Comparison of ENCODE assay signal across 8 cellular contexts in genomic region chr20:45470262-45470931, GRCh38.
DNase-seq lines count a peak whose midpoint lies in the region; ATAC-seq and TF ChIP-seq lines count a peak whose summit lies in the region.

No MANE protein-coding gene starts in this region.

- peaks cover 11% of the 10 kb centered on the region for H3K4me1 ChIP-seq in KMS-11 (ENCODE audit: low read depth, poor library complexity, severe bottlenecking)

- H3K79me2 ChIP-seq in KMS-11 (ENCODE audit: insufficient read depth, low read depth): no peaks in the 10 kb centered on the region

- H3K27ac Mint-ChIP-seq in activated naive CD8-positive, alpha-beta T cell treated with anti-CD3 and anti-CD28 coated beads, Interleukin-2, amount 50 U/mL, for 24 hours: no peak overlapping the region

- peaks cover 68% of the 10 kb centered on the region for H3K27me3 Mint-ChIP-seq in activated naive CD8-positive, alpha-beta T cell treated with anti-CD3 and anti-CD28 coated beads, Interleukin-2, amount 50 U/mL, for 24 hours

- no peaks in the 10 kb centered on the region for H3K36me3 Mint-ChIP-seq in activated naive CD8-positive, alpha-beta T cell treated with anti-CD3 and anti-CD28 coated beads, Interleukin-2, amount 50 U/mL, for 24 hours (ENCODE audit: low read depth)

- H3K27ac ChIP-seq in KMS-11: no peak overlapping the region

- DNase-seq in AG09309 (ENCODE audit: low read depth): no peak
- DNase-seq in activated naive CD8-positive, alpha-beta T cell treated with anti-CD3 and anti-CD28 coated beads, Interleukin-2, amount 50 U/mL, for 24 hours: peak; percentile 60
- no peak for DNase-seq in retinal pigment epithelial cell (ENCODE audit: low read depth)
- DNase-seq in NAMALWA (ENCODE audit: low spot score): no peak
- DNase-seq in T-helper 9 cell: no peak

- peak overlapping the region; percentile 69 for H3K9ac ChIP-seq in KMS-11

- peak overlapping the region; percentile 94 for H3K4me2 ChIP-seq in KMS-11

- no peaks in the 10 kb centered on the region for H3K36me3 ChIP-seq in KMS-11 (ENCODE audit: insufficient read depth)

- TF ChIP-seq CTCF in AG09309 (IDR thresholded peaks at IDR 0.05; ENCODE audit: control insufficient read depth, insufficient read depth, low read depth, low read length, missing control alignments) (no peak), KMS-11 (conservative IDR thresholded peaks at IDR 0.05; ENCODE audit: low read depth, low read length) (no peak), retinal pigment epithelial cell (conservative IDR thresholded peaks at IDR 0.05; ENCODE audit: low read depth, low read length) (no peak)

- H3K9me3 Mint-ChIP-seq in activated naive CD8-positive, alpha-beta T cell treated with anti-CD3 and anti-CD28 coated beads, Interleukin-2, amount 50 U/mL, for 24 hours: no peaks in the 10 kb centered on the region

- H3K4me3 ChIP-seq in AG09309 (ENCODE audit: control insufficient read depth, low read depth, low read length) (peak overlapping the region; percentile 29), KMS-11 (IDR thresholded peaks at IDR 0.05; ENCODE audit: insufficient read depth, low read depth, low read length) (no peak overlapping the region), iPS-11a (ENCODE audit: low read depth, low read length) (peak overlapping the region; percentile 72), retinal pigment epithelial cell (ENCODE audit: low read length) (peak overlapping the region; percentile 36)

- H4K20me1 ChIP-seq in KMS-11 (ENCODE audit: insufficient read depth): no peaks in the 10 kb centered on the region

- peak overlapping the region; percentile 100 for H2AFZ ChIP-seq in KMS-11 (ENCODE audit: low read depth)

- H3K4me3 Mint-ChIP-seq in activated naive CD8-positive, alpha-beta T cell treated with anti-CD3 and anti-CD28 coated beads, Interleukin-2, amount 50 U/mL, for 24 hours: peak overlapping the region; percentile 58

- ATAC-seq in GM18873 (IDR thresholded peaks at IDR 0.05; ENCODE audit: low FRiP score, unreplicated experiment): peak; percentile 57
- ATAC-seq in activated naive CD8-positive, alpha-beta T cell treated with anti-CD3 and anti-CD28 coated beads, Interleukin-2, amount 50 U/mL, for 24 hours: peak; percentile 82

- peaks cover 10% of the 10 kb centered on the region for H3K4me1 Mint-ChIP-seq in activated naive CD8-positive, alpha-beta T cell treated with anti-CD3 and anti-CD28 coated beads, Interleukin-2, amount 50 U/mL, for 24 hours

- no peaks in the 10 kb centered on the region for H3K27me3 ChIP-seq in KMS-11 (ENCODE audit: insufficient read depth, low read depth)
